Comparison of ENCODE assay signal across 8 cellular contexts in the genomic region with DNA sequence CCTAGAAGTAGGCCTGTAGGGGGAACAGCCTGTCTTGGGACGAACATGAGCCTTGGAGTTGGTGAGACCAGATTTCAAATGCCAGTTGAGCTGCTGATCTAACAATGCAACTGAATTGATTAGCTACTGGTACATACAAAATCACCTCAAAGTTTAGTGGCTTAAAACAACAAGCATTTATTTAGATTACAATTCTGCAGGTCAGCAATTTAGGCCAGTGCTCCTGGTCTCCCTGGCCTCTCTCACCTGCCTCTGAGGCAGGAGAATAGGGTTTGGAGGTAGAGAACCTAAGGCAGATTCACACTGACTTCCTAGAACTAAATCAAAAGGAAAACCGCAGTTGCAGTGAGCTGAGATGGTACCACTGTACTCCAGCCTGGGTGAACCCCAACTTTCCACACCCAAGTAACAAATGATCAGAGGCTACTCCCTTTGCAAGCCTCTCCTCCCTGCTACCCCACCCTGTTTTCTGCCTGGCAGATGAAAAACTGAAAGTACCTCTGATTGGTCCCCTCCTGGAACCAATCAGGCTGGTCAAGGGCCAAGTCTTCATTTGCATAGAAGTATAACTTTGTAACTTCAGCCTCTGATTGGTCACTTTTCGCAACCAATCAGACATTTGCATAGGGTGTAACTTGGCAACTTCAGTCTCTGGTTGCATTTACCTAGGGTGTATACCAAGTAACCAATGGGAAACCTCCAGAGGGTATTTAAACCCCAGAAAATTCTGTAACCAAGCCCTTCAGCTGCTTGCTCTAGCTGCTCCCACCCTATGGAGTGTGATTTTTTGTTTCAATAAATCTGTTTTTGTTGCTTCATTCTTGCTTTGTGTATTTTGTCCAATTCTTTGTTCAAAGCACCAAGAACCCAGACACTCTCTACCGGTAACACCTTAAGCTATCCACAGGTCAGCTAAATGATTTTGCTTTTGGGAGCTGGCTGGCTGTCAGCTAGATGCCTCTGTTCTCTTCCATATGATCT. TPM values are rescaled to one million over a fixed set of nuclear protein-coding genes. Genes with fewer than 3 reads are reported as not detected.
DNase-seq lines count a peak whose midpoint lies in the region; ATAC-seq and TF ChIP-seq lines count a peak whose summit lies in the region.
"Had no signal": no experiment of that assay in that cellular context is flagged by ENCODE, and none has a peak within 500 bp of the region (broad histone marks: within the 10 kb centered on the region; RNA-seq: fewer than 3 reads in every experiment).

No MANE protein-coding gene starts in this region.

- H3K27ac Mint-ChIP-seq in activated CD4-positive, alpha-beta memory T cell treated with anti-CD3 and anti-CD28 coated beads for 36 hours, result no peak overlapping the region

- no peak overlapping the region for H3K4me3 Mint-ChIP-seq in activated CD4-positive, alpha-beta memory T cell treated with anti-CD3 and anti-CD28 coated beads for 36 hours

- CTCF ChIA-PET in activated CD4-positive, alpha-beta memory T cell treated with anti-CD3 and anti-CD28 coated beads for 36 hours (lab: Charles Lee), result interaction anchor here (1.0 to 3.1 kb wide), 4 partner anchors 8 to 451 kb away, joined by 4 to 28 read pairs (median 6); a partner anchor contains a TSS

- peak overlapping the region; percentile 38 to 53 for H3K9ac ChIP-seq in mucosa of rectum (ENCODE audit: low read depth in 1 of 2, low read length in 2 of 2)

- no peaks in the 10 kb centered on the region for H3K27me3 Mint-ChIP-seq in activated CD4-positive, alpha-beta memory T cell treated with anti-CD3 and anti-CD28 coated beads for 36 hours

- POLR2A ChIA-PET in activated CD4-positive, alpha-beta memory T cell treated with anti-CD3 and anti-CD28 coated beads for 36 hours (lab: Charles Lee), result no interaction called here

- H3K4me3 ChIP-seq in mucosa of rectum (ENCODE audit: low read length in 2 of 2) (peak overlapping the region; percentile 17 to 55), left lung (no peak overlapping the region)

- peaks cover 5% of the 10 kb centered on the region for H3K4me1 Mint-ChIP-seq in activated CD4-positive, alpha-beta memory T cell treated with anti-CD3 and anti-CD28 coated beads for 36 hours (ENCODE audit: low read depth)

- no peak for TF ChIP-seq CTCF in left lung (IDR thresholded peaks at IDR 0.05)

- H3K9me3 Mint-ChIP-seq in activated CD4-positive, alpha-beta memory T cell treated with anti-CD3 and anti-CD28 coated beads for 36 hours, result peaks cover 6% of the 10 kb centered on the region

- H3K36me3 ChIP-seq in mucosa of rectum (ENCODE audit: control insufficient read depth in 2 of 2, insufficient read depth in 2 of 2, low read length in 2 of 2), result no peaks in the 10 kb centered on the region
- H3K36me3 ChIP-seq in left lung, result no peaks in the 10 kb centered on the region

- H3K27ac ChIP-seq in mucosa of rectum (ENCODE audit: low read depth in 2 of 2, low read length in 2 of 2) (peak overlapping the region; percentile 93), left lung (no peak overlapping the region)
- H3K27ac ChIP-seq: VCaP had no signal

- no peaks in the 10 kb centered on the region for H3K9me3 ChIP-seq in mucosa of rectum (ENCODE audit: control insufficient read depth in 2 of 2, low read length in 2 of 2)
- no peaks in the 10 kb centered on the region for H3K9me3 ChIP-seq in left lung

- H3K27me3 ChIP-seq in mucosa of rectum (ENCODE audit: control insufficient read depth in 2 of 2, insufficient read depth in 2 of 2, low read length in 2 of 2) (no peaks in the 10 kb centered on the region), left lung (peaks cover 0 to 9% of the 10 kb centered on the region in 2 donors)

- no peak for ATAC-seq in left lung

- intact Hi-C loops in activated CD4-positive, alpha-beta memory T cell treated with anti-CD3 and anti-CD28 coated beads for 36 hours (cut with micrococcal nuclease), result no loop called here
- intact Hi-C loops in left lung (cut with DNase I), result no loop called here

- DNase-seq in ELR (ENCODE audit: low read depth) (peak; percentile 34), M059J (ENCODE audit: low read depth) (peak; percentile 49), NCI-H510A (lab: John Stamatoyannopoulos, UW) (no peak), NCI-H510A treated with DMSO at 0.1 percent for 48 hours (lab: John Stamatoyannopoulos, UW) (no peak), left lung (no peak)
- DNase-seq in activated CD4-positive, alpha-beta memory T cell treated with anti-CD3 and anti-CD28 coated beads for 36 hours, result peak; percentile 28

- H3K4me1 ChIP-seq in mucosa of rectum (ENCODE audit: control insufficient read depth in 2 of 2, insufficient read depth in 2 of 2, low read length in 2 of 2) (peaks cover 7 to 26% of the 10 kb centered on the region in 2 donors), left lung (no peaks in the 10 kb centered on the region)

- H3K36me3 Mint-ChIP-seq in activated CD4-positive, alpha-beta memory T cell treated with anti-CD3 and anti-CD28 coated beads for 36 hours, result no peaks in the 10 kb centered on the region

RNA-seq across cellular contexts. Expression of a gene that starts 8.1 kb away (rescaled TPM):
- total RNA-seq in M059J (2014; rRNA removed; shearing (Covaris generic)), result 13.2 and 24.3 TPM in 2 replicates
- total RNA-seq in activated CD4-positive, alpha-beta memory T cell treated with anti-CD3 and anti-CD28 coated beads for 36 hours, result 10 to 100 TPM; 31.4 to 32.5 TPM
- 10 to 100 TPM; 28.5 to 34.4 TPM for total RNA-seq in left lung

Comparison
In these comparisons a context has a peak if more than half of its experiments do, and no peak if none do; other contexts are left out.
1. DNase-seq: peak in ELR (single experiment), M059J (single experiment) and activated CD4-positive, alpha-beta memory T cell treated with anti-CD3 and anti-CD28 coated beads for 36 hours (single experiment); none in NCI-H510A (single experiment), NCI-H510A treated with DMSO at 0.1 percent for 48 hours (single experiment) and left lung (0 of 2).
2. H3K27ac ChIP-seq: peak in mucosa of rectum (2 of 2); none in left lung (0 of 2).
3. H3K4me3 ChIP-seq: peak in mucosa of rectum (2 of 2); none in left lung (0 of 2).